In the genomic region with DNA sequence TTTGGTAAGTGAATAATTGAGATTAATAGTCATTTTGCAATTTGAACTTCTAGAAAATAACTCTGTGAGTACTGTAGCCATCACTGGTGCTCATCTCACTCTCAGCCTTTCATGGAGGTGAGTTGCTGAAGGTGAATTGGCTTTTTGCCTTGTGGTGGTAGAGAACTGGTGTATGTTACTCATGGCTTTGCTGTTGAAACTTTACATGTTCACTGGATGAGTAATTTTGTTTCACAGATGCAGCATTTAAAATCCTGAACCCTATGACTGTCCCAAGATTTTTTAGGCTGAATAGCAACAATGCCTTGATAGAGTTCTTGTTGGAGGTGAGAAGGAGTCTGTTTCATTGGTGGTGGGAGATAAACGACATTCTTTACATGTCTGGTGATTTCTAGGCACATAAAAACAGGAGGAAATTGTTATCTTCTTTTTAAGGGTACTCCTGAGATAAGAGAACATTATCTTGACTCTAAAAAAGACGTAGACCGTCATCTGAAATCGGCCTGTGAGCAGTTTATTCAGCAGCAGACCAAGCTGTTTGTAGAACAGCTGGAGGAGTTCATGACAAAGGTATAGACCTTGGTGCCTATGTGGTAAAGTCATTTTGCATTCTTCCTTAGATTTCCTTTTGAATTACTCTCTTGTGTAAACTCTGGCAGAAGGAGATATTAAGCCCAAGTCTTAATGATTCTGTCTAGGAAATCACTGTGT, we compare ENCODE assay signal across 14 cellular contexts. TPM values are rescaled to one million over a fixed set of nuclear protein-coding genes. Genes with fewer than 3 reads are reported as not detected.
A peak's percentile ranks its signal among the peaks of the same experiment; 100 is the strongest.
DNase-seq lines count a peak whose midpoint lies in the region; ATAC-seq and TF ChIP-seq lines count a peak whose summit lies in the region.
"Had no signal": no experiment of that assay in that cellular context is flagged by ENCODE, and none has a peak within 500 bp of the region (broad histone marks: within the 10 kb centered on the region; RNA-seq: fewer than 3 reads in every experiment).

No MANE protein-coding gene starts in this region.

- intact Hi-C loops in MCF 10A (cut with micrococcal nuclease) = no loop called here
- intact Hi-C loops in breast epithelium (cut with DNase I; ENCODE audit: low total_unique reads) = no loop called here

- no peak for TF ChIP-seq POLR2A in breast epithelium (IDR thresholded peaks at IDR 0.05)

- POLR2A ChIA-PET in MCF 10A (lab: Yijun Ruan, JAX) = interaction anchor here (0.6 kb wide), 1 partner anchor 16 kb away, joined by 4 read pairs; no protein-coding TSS in a partner anchor

- H3K79me2 ChIP-seq in fibroblast of lung (ENCODE audit: control insufficient read depth, insufficient read depth, low read length) = no peaks in the 10 kb centered on the region

- no peaks in the 10 kb centered on the region for H3K4me1 ChIP-seq in breast epithelium
- peaks cover 3% of the 10 kb centered on the region for H3K4me1 ChIP-seq in fibroblast of lung (ENCODE audit: control insufficient read depth, extremely low read depth, insufficient read depth, low read length)

- no peak overlapping the region for H2AFZ ChIP-seq in fibroblast of lung (ENCODE audit: low read length)

- H3K27ac ChIP-seq in breast epithelium (no peak overlapping the region), fibroblast of lung (ENCODE audit: insufficient read depth, low read length) (no peak overlapping the region)

- H3K4me1 Mint-ChIP-seq in MCF 10A (ENCODE audit: insufficient read depth, unreplicated experiment) (peaks cover 19% of the 10 kb centered on the region), T-helper 17 cell (peaks cover 9% of the 10 kb centered on the region)

- peak; percentile 47 for DNase-seq in MCF 10A (ENCODE audit: unreplicated experiment)
- no peak for DNase-seq in breast epithelium (ENCODE audit: low spot score in 2 of 2)
- DNase-seq in T-helper 17 cell = no peak
- peak; percentile 15 to 79 for DNase-seq in fibroblast of lung (ENCODE audit: low read depth in 2 of 2)
- DNase-seq in stimulated activated naive CD8-positive, alpha-beta T cell treated with anti-CD3 and anti-CD28 coated beads, Interleukin-15, Interleukin-2, amounts not matched to agents 100 U/mL and 50 U/mL, for 24 hours = no peak
- no peak for DNase-seq in NCI-H345 treated with DMSO at 0.1 percent for 48 hours (lab: John Stamatoyannopoulos, UW; ENCODE audit: unreplicated experiment)
- no peak for DNase-seq in NCI-H1105 (lab: John Stamatoyannopoulos, UW)
- DNase-seq: activated CD4-positive, alpha-beta T cell treated with anti-CD3 and anti-CD28 coated beads, Interleukin-2, amount 50 U/mL, for 4 hours; amygdala; kidney glomerular epithelial cell; NCI-H524; stimulated activated naive CD4-positive, alpha-beta T cell had no signal

- H3K36me3 Mint-ChIP-seq in MCF 10A (ENCODE audit: insufficient read depth, unreplicated experiment) (peaks cover 90% of the 10 kb centered on the region), T-helper 17 cell (ENCODE audit: low read depth) (peaks cover 5% of the 10 kb centered on the region)

- BruUV-seq in MCF 10A (replicated peaks; lab: Mats Ljungman, UMichigan) = no TSS peak

- no peaks in the 10 kb centered on the region for H3K9me3 Mint-ChIP-seq in MCF 10A (ENCODE audit: unreplicated experiment)

- H3K4me2 ChIP-seq in fibroblast of lung (ENCODE audit: extremely low read depth, insufficient read depth, low read length) = no peak overlapping the region

- TF ChIP-seq CTCF in MCF 10A (IDR thresholded peaks at IDR 0.05; ENCODE audit: unreplicated experiment) = no peak
- TF ChIP-seq CTCF in breast epithelium (IDR thresholded peaks at IDR 0.05) = no peak
- TF ChIP-seq CTCF in fibroblast of lung (conservative IDR thresholded peaks at IDR 0.05 in 1 of 2, IDR thresholded peaks at IDR 0.05 in 1 of 2; ENCODE audit: low read depth in 1 of 2, low read length in 2 of 2) = no peak

- no peak overlapping the region for H3K27ac Mint-ChIP-seq in MCF 10A (ENCODE audit: low read depth, unreplicated experiment)
- H3K27ac Mint-ChIP-seq in T-helper 17 cell = peak overlapping the region; percentile 73

- H3K27me3 ChIP-seq in breast epithelium = no peaks in the 10 kb centered on the region
- no peaks in the 10 kb centered on the region for H3K27me3 ChIP-seq in fibroblast of lung (ENCODE audit: control insufficient read depth, insufficient read depth, low read length)

- H3K36me3 ChIP-seq in breast epithelium (no peaks in the 10 kb centered on the region), fibroblast of lung (ENCODE audit: control insufficient read depth, insufficient read depth, low read length) (peaks cover 9% of the 10 kb centered on the region)

- H3K9me3 ChIP-seq in breast epithelium (no peaks in the 10 kb centered on the region), T-helper 17 cell (ENCODE audit: control insufficient read depth, low read length, poor library complexity, severe bottlenecking) (no peaks in the 10 kb centered on the region), fibroblast of lung (ENCODE audit: control insufficient read depth, insufficient read depth, low read depth, low read length) (no peaks in the 10 kb centered on the region)

- H3K27me3 Mint-ChIP-seq in MCF 10A (ENCODE audit: insufficient read depth, unreplicated experiment) (no peaks in the 10 kb centered on the region), T-helper 17 cell (no peaks in the 10 kb centered on the region)

- H3K4me3 ChIP-seq in breast epithelium (no peak overlapping the region), fibroblast of lung (replicated peaks in 1 of 4; ENCODE audit: control extremely low read depth in 1 of 4, insufficient read depth in 1 of 4, low read depth in 3 of 4, low read length in 4 of 4) (no peak overlapping the region)
- H3K4me3 ChIP-seq: GM12878 had no signal

- H3K4me3 Mint-ChIP-seq in MCF 10A (ENCODE audit: unreplicated experiment) = no peak overlapping the region
- H3K4me3 Mint-ChIP-seq in T-helper 17 cell = no peak overlapping the region

- no peaks in the 10 kb centered on the region for H4K20me1 ChIP-seq in fibroblast of lung (ENCODE audit: control insufficient read depth, extremely low read depth, insufficient read depth, low read length)

- CTCF ChIA-PET in MCF 10A (lab: Yijun Ruan, JAX) = interaction anchor here (0.6 to 1.4 kb wide), 2 partner anchors 12 to 67 kb away, joined by 3 read pairs; no protein-coding TSS in a partner anchor

- ATAC-seq in T-helper 17 cell (no peak), GM19035 (IDR thresholded peaks at IDR 0.05; ENCODE audit: unreplicated experiment) (no peak)
- ATAC-seq in stimulated activated naive CD8-positive, alpha-beta T cell treated with anti-CD3 and anti-CD28 coated beads, Interleukin-15, Interleukin-2, amounts not matched to agents 100 U/mL and 50 U/mL, for 24 hours = peak; percentile 86
- ATAC-seq: GM12878 had no signal

- H3K9ac ChIP-seq in fibroblast of lung (ENCODE audit: insufficient read depth, low read length) = no peak overlapping the region

RNA-seq across cellular contexts. Expression of gene COG3, which starts 53.9 kb away (rescaled TPM):
- 42.8 and 44.1 TPM in 2 replicates for total RNA-seq in MCF 10A (2022)
- 10 to 100 TPM; 30.4 to 45.1 (median 39.7) TPM for total RNA-seq in breast epithelium
- total RNA-seq in T-helper 17 cell = 10 to 100 TPM; 42.5 to 50.8 TPM
- total RNA-seq in fibroblast of lung = 32.4 and 37.5 TPM in 2 replicates
- polyA plus RNA-seq in fibroblast of lung = 19.3 and 24.0 TPM in 2 replicates
- 14.4 and 15.2 TPM in 2 replicates for polyA plus RNA-seq in fibroblast of lung (2012)
- 3.2 and 13.7 TPM in 2 replicates for polyA minus RNA-seq in fibroblast of lung (ENCODE audit: low replicate concordance)

Comparison
In these comparisons a context has a peak if more than half of its experiments do, and no peak if none do; other contexts are left out.
1. DNase-seq: peak in MCF 10A (single experiment) and fibroblast of lung (2 of 2); none in breast epithelium (0 of 2), T-helper 17 cell (0 of 3), stimulated activated naive CD8-positive, alpha-beta T cell treated with anti-CD3 and anti-CD28 coated beads, Interleukin-15, Interleukin-2, amounts not matched to agents 100 U/mL and 50 U/mL, for 24 hours (single experiment), NCI-H345 treated with DMSO at 0.1 percent for 48 hours (single experiment) and NCI-H1105 (single experiment).